1 cellular context compared by ENCODE assay signal in genomic region chr2:142882500-142882899, GRCh38. TPM values are rescaled to one million over a fixed set of nuclear protein-coding genes. Genes with fewer than 3 reads are reported as not detected.
"Had no signal": no experiment of that assay in that cellular context is flagged by ENCODE, and none has a peak within 500 bp of the region (broad histone marks: within the 10 kb centered on the region; RNA-seq: fewer than 3 reads in every experiment).

No MANE protein-coding gene starts in this region.

RNA-seq across cellular contexts. Expression of gene KYNU, which starts 5.0 kb away (rescaled TPM):
- total RNA-seq: progenitor cell of endocrine pancreas had no signal
